In genomic region chr17:28903546-28903841, GRCh38 we compare ENCODE assay signal across 8 cellular contexts. TPM values are rescaled to one million over a fixed set of nuclear protein-coding genes. Genes with fewer than 3 reads are reported as not detected.
DNase-seq lines count a peak whose midpoint lies in the region; ATAC-seq, FAIRE-seq and TF ChIP-seq lines count a peak whose summit lies in the region.
"Not testable (repeated sequence)": the region's sequence is repeated elsewhere in the genome, so short reads cannot be mapped to it uniquely, and the experiment has no call there.

No MANE protein-coding gene starts in this region.

- not testable (repeated sequence) for BruUV-seq in HepG2 (replicated peaks; lab: Mats Ljungman, UMichigan)

- in situ Hi-C loops in HepG2 (cut with HindIII; ENCODE audit: extremely low pct_ligation_motif_present, low pct_unique_long_range_greater_than_20kb) = not testable (repeated sequence)

- peak overlapping the region; percentile 18; the same call in 1 of the 2 replicates for H3K9ac ChIP-seq in Karpas-422 (ENCODE audit: low read length)
- H3K9ac ChIP-seq in HepG2 (ENCODE audit: insufficient read depth, low read depth, low read length) = not testable (repeated sequence)

- CTCF ChIA-PET in CD4-positive, alpha-beta memory T cell (lab: Charles Lee; ENCODE audit: partially characterized antibody) = interaction anchor here (0.5 to 4.6 kb wide), 19 partner anchors 9 to 176 kb away, joined by 3 to 48 read pairs (median 4); partner anchors contain the start of genes NEK8, PHF12 and TLCD1
- CTCF ChIA-PET in HepG2 (lab: Yijun Ruan, JAX; ENCODE audit: low intra/inter-chr PET ratio, low total read pairs) = interaction anchor here (1.0 to 3.6 kb wide), 6 partner anchors 9 to 153 kb away, joined by 4 to 36 read pairs (median 5); no protein-coding TSS in a partner anchor

- H3K79me2 ChIP-seq in Karpas-422 (ENCODE audit: low read length) = peaks cover 24% of the 10 kb centered on the region
- not testable (repeated sequence) for H3K79me2 ChIP-seq in HepG2 (ENCODE audit: insufficient read depth, low read length)

- POLR2A ChIA-PET in CD4-positive, alpha-beta memory T cell (lab: Charles Lee; ENCODE audit: partially characterized antibody) = interaction anchor here (0.5 to 9.9 kb wide), 10 partner anchors 9 to 183 kb away, joined by 3 to 193 read pairs (median 8); partner anchors contain the start of genes ERAL1, NEK8, PHF12 and RPL23A
- POLR2A ChIA-PET in HepG2 (lab: Yijun Ruan, JAX) = not testable (repeated sequence)

- H3K4me2 ChIP-seq in Karpas-422 (ENCODE audit: low read depth, low read length, poor library complexity, severe bottlenecking) (peak overlapping the region; percentile 45), HepG2 (ENCODE audit: low read depth, low read length) (peak overlapping the region; percentile 64)

- 93% methylated on average over 5 of the region's 5 CpGs for WGBS in HepG2 (ENCODE audit: low lambda C conversion rate)
- 56% methylated on average over 5 of the region's 5 CpGs for WGBS in suprapubic skin

- TF ChIP-seq RAD21 in HepG2 (CRISPR knock-in tag; IDR thresholded peaks at IDR 0.05) = not testable (repeated sequence)

- peaks cover 28 to 45% (median 35%) of the 10 kb centered on the region in 4 donors for H3K4me1 Mint-ChIP-seq in CD4-positive, alpha-beta memory T cell
- H3K4me1 Mint-ChIP-seq in T-helper 2 cell treated with Interferon-gamma antibody and Interleukin-4, amounts not matched to agents 5 μg/mL and 100 μg/mL, for 36 hours (ENCODE audit: low read depth) = peaks cover 33% of the 10 kb centered on the region
- peaks cover 28% of the 10 kb centered on the region for H3K4me1 Mint-ChIP-seq in activated T-helper 2 cell treated with anti-CD3 and anti-CD28 coated beads, Interferon-gamma antibody, Interleukin-2, Interleukin-4, amounts not matched to agents 10 μg/mL and 5 μg/mL and 100 μg/mL, durations not matched to agents 14 hours and 24 hours and 36 hours (ENCODE audit: low read depth)
- H3K4me1 Mint-ChIP-seq in central memory CD8-positive, alpha-beta T cell = peaks cover 29% of the 10 kb centered on the region

- not testable (repeated sequence) for H3K4me3 ChIP-seq in CD4-positive, alpha-beta memory T cell (ENCODE audit: low read length in 2 of 2)
- H3K4me3 ChIP-seq in Karpas-422 (ENCODE audit: low read length) (peak overlapping the region; percentile 51; the same call in 1 of the 2 replicates), HepG2 (replicated peaks in 1 of 3; ENCODE audit: insufficient read depth in 1 of 3, low read depth in 2 of 3, low read length in 3 of 3) (peak overlapping the region in 1 of 3 experiments; percentile 89; a peak in 1 of 6 replicates), neutrophil (ENCODE audit: low read depth in 1 of 2, low read length in 1 of 2) (peak overlapping the region in 1 of 2 experiments; percentile 84), suprapubic skin (peak overlapping the region; percentile 86)

- not testable (repeated sequence) for TF ChIP-seq EP300 in HepG2 (IDR thresholded peaks at IDR 0.05; ENCODE audit: low read depth in 2 of 2, low read length in 2 of 2); HepG2 (CRISPR knock-in tag; IDR thresholded peaks at IDR 0.05; ENCODE audit: borderline replicate concordance); suprapubic skin (IDR thresholded peaks at IDR 0.05)

- H3K9me3 Mint-ChIP-seq in CD4-positive, alpha-beta memory T cell; T-helper 2 cell treated with Interferon-gamma antibody and Interleukin-4, amounts not matched to agents 5 μg/mL and 100 μg/mL, for 36 hours; activated T-helper 2 cell treated with anti-CD3 and anti-CD28 coated beads, Interferon-gamma antibody, Interleukin-2, Interleukin-4, amounts not matched to agents 10 μg/mL and 5 μg/mL and 100 μg/mL, durations not matched to agents 14 hours and 24 hours and 36 hours; central memory CD8-positive, alpha-beta T cell: not testable (repeated sequence)

- not testable (repeated sequence) for H3K27me3 Mint-ChIP-seq in CD4-positive, alpha-beta memory T cell; T-helper 2 cell treated with Interferon-gamma antibody and Interleukin-4, amounts not matched to agents 5 μg/mL and 100 μg/mL, for 36 hours (ENCODE audit: low read depth); activated T-helper 2 cell treated with anti-CD3 and anti-CD28 coated beads, Interferon-gamma antibody, Interleukin-2, Interleukin-4, amounts not matched to agents 10 μg/mL and 5 μg/mL and 100 μg/mL, durations not matched to agents 14 hours and 24 hours and 36 hours (ENCODE audit: low read depth); central memory CD8-positive, alpha-beta T cell

- TF ChIP-seq POLR2A in HepG2 (IDR thresholded peaks at IDR 0.05; ENCODE audit: insufficient read depth in 1 of 2, low read depth in 2 of 2, low read length in 2 of 2); suprapubic skin (IDR thresholded peaks at IDR 0.05): not testable (repeated sequence)

- H3K9me3 ChIP-seq in CD4-positive, alpha-beta memory T cell (ENCODE audit: control insufficient read depth in 1 of 2, low read length in 2 of 2); Karpas-422 (ENCODE audit: low read length); HepG2 (ENCODE audit: low read length); neutrophil; suprapubic skin: not testable (repeated sequence)

- intact Hi-C loops in CD4-positive, alpha-beta memory T cell (cut with micrococcal nuclease) = loop anchor here (1.0 kb wide), 8 partner anchors 13 to 175 kb away; partner anchors contain the start of genes FAM222B and NEK8
- intact Hi-C loops in activated T-helper 2 cell treated with anti-CD3 and anti-CD28 coated beads, Interferon-gamma antibody, Interleukin-2, Interleukin-4, amounts not matched to agents 10 μg/mL and 5 μg/mL and 100 μg/mL, durations not matched to agents 14 hours and 24 hours and 36 hours (cut with micrococcal nuclease) = loop anchor here (2.0 kb wide), 6 partner anchors 23 to 177 kb away; partner anchors contain the start of genes ERAL1 and TLCD1
- intact Hi-C loops in HepG2 (cut with micrococcal nuclease; ENCODE audit: unreplicated experiment) = loop anchor here (2.0 kb wide), 1 partner anchor 13 kb away; no protein-coding TSS in a partner anchor

- H3K36me3 Mint-ChIP-seq in CD4-positive, alpha-beta memory T cell = peaks cover 22 to 45% of the 10 kb centered on the region in 2 donors
- peaks cover 44% of the 10 kb centered on the region for H3K36me3 Mint-ChIP-seq in T-helper 2 cell treated with Interferon-gamma antibody and Interleukin-4, amounts not matched to agents 5 μg/mL and 100 μg/mL, for 36 hours (ENCODE audit: low read depth)
- H3K36me3 Mint-ChIP-seq in activated T-helper 2 cell treated with anti-CD3 and anti-CD28 coated beads, Interferon-gamma antibody, Interleukin-2, Interleukin-4, amounts not matched to agents 10 μg/mL and 5 μg/mL and 100 μg/mL, durations not matched to agents 14 hours and 24 hours and 36 hours (ENCODE audit: low read depth) = peaks cover 54% of the 10 kb centered on the region
- peaks cover 27% of the 10 kb centered on the region for H3K36me3 Mint-ChIP-seq in central memory CD8-positive, alpha-beta T cell (ENCODE audit: insufficient read depth)

- peaks cover 27% of the 10 kb centered on the region for H3K36me3 ChIP-seq in CD4-positive, alpha-beta memory T cell (ENCODE audit: insufficient read depth, low read length)
- not testable (repeated sequence) for H3K36me3 ChIP-seq in Karpas-422 (ENCODE audit: insufficient read depth, low read length)
- peaks cover 6 to 32% of the 10 kb centered on the region in 2 experiments; a peak in 3 of 5 replicates for H3K36me3 ChIP-seq in HepG2 (replicated peaks in 1 of 2; ENCODE audit: control insufficient read depth in 1 of 2, insufficient read depth in 2 of 2, low read length in 2 of 2)
- peaks cover 50% of the 10 kb centered on the region for H3K36me3 ChIP-seq in neutrophil
- peaks cover 26% of the 10 kb centered on the region for H3K36me3 ChIP-seq in suprapubic skin

- not testable (repeated sequence) for H2AFZ ChIP-seq in Karpas-422 (ENCODE audit: low read length); HepG2 (ENCODE audit: low read length)

- not testable (repeated sequence) for ATAC-seq in central memory CD8-positive, alpha-beta T cell (replicated peaks; ENCODE audit: extremely low read depth, poor library complexity, severe bottlenecking); HepG2

- not testable (repeated sequence) for H3K27me3 ChIP-seq in CD4-positive, alpha-beta memory T cell (ENCODE audit: insufficient read depth, low read length); Karpas-422 (ENCODE audit: low read length); HepG2 (ENCODE audit: control insufficient read depth in 1 of 2, insufficient read depth in 2 of 2, low read length in 2 of 2); neutrophil; suprapubic skin

- not testable (repeated sequence) for H3K9me2 ChIP-seq in Karpas-422 (replicated peaks; ENCODE audit: insufficient read depth, low read length)

- peak overlapping the region; percentile 63 to 89 (median 71) for H3K4me3 Mint-ChIP-seq in CD4-positive, alpha-beta memory T cell
- H3K4me3 Mint-ChIP-seq in T-helper 2 cell treated with Interferon-gamma antibody and Interleukin-4, amounts not matched to agents 5 μg/mL and 100 μg/mL, for 36 hours = peak overlapping the region; percentile 42
- peak overlapping the region; percentile 66 for H3K4me3 Mint-ChIP-seq in activated T-helper 2 cell treated with anti-CD3 and anti-CD28 coated beads, Interferon-gamma antibody, Interleukin-2, Interleukin-4, amounts not matched to agents 10 μg/mL and 5 μg/mL and 100 μg/mL, durations not matched to agents 14 hours and 24 hours and 36 hours (ENCODE audit: low read depth)
- peak overlapping the region; percentile 84 for H3K4me3 Mint-ChIP-seq in central memory CD8-positive, alpha-beta T cell

- peaks cover 30% of the 10 kb centered on the region for H3K4me1 ChIP-seq in CD4-positive, alpha-beta memory T cell (ENCODE audit: insufficient read depth, low read length)
- H3K4me1 ChIP-seq in Karpas-422 (ENCODE audit: low read length) (peaks cover 23% of the 10 kb centered on the region), HepG2 (ENCODE audit: insufficient read depth, low read length) (peaks cover 39% of the 10 kb centered on the region), neutrophil (ENCODE audit: control insufficient read depth in 1 of 2, insufficient read depth in 1 of 2, low read depth in 1 of 2, low read length in 1 of 2) (peaks cover 40 to 41% of the 10 kb centered on the region in 2 experiments), suprapubic skin (peaks cover 59% of the 10 kb centered on the region)

- DNase-seq in CD4-positive, alpha-beta memory T cell; Karpas-422; T-helper 2 cell treated with Interferon-gamma antibody and Interleukin-4, amounts not matched to agents 5 μg/mL and 100 μg/mL, for 36 hours (ENCODE audit: low spot score); activated T-helper 2 cell treated with anti-CD3 and anti-CD28 coated beads, Interferon-gamma antibody, Interleukin-2, Interleukin-4, amounts not matched to agents 10 μg/mL and 5 μg/mL and 100 μg/mL, durations not matched to agents 14 hours and 24 hours and 36 hours (ENCODE audit: low spot score); central memory CD8-positive, alpha-beta T cell (ENCODE audit: low spot score in 2 of 2); HepG2 (ENCODE audit: low spot score); suprapubic skin (ENCODE audit: low spot score in 2 of 2): not testable (repeated sequence)

- H3K27ac ChIP-seq in CD4-positive, alpha-beta memory T cell (ENCODE audit: low read depth, low read length) = peak overlapping the region; percentile 21
- not testable (repeated sequence) for H3K27ac ChIP-seq in Karpas-422 (ENCODE audit: low read length); HepG2 (ENCODE audit: extremely low read length, insufficient read depth, low read length)
- H3K27ac ChIP-seq in neutrophil (peak overlapping the region; percentile 94), suprapubic skin (peak overlapping the region; percentile 89)

- peak overlapping the region; percentile 85 to 92 (median 88) for H3K27ac Mint-ChIP-seq in CD4-positive, alpha-beta memory T cell
- H3K27ac Mint-ChIP-seq in T-helper 2 cell treated with Interferon-gamma antibody and Interleukin-4, amounts not matched to agents 5 μg/mL and 100 μg/mL, for 36 hours = peak overlapping the region; percentile 63
- H3K27ac Mint-ChIP-seq in activated T-helper 2 cell treated with anti-CD3 and anti-CD28 coated beads, Interferon-gamma antibody, Interleukin-2, Interleukin-4, amounts not matched to agents 10 μg/mL and 5 μg/mL and 100 μg/mL, durations not matched to agents 14 hours and 24 hours and 36 hours = peak overlapping the region; percentile 68
- not testable (repeated sequence) for H3K27ac Mint-ChIP-seq in central memory CD8-positive, alpha-beta T cell (ENCODE audit: low read depth)

- H4K20me1 ChIP-seq in Karpas-422 (ENCODE audit: insufficient read depth, low read depth, low read length); HepG2 (ENCODE audit: insufficient read depth, low read length): not testable (repeated sequence)

- not testable (repeated sequence) for TF ChIP-seq CTCF in HepG2 (CRISPR knock-in tag; IDR thresholded peaks at IDR 0.05); neutrophil (IDR thresholded peaks at IDR 0.05); suprapubic skin (IDR thresholded peaks at IDR 0.05)

- not testable (repeated sequence) for FAIRE-seq in HepG2 (lab: Jason Lieb, UNC)

RNA-seq across cellular contexts. Expression of gene DHRS13, which starts 0.6 kb away (rescaled TPM):
- total RNA-seq in CD4-positive, alpha-beta memory T cell = 10 to 100 TPM; 44.6 to 49.6 TPM
- polyA plus RNA-seq in CD4-positive, alpha-beta memory T cell = 10 to 100 TPM; 15.1 to 19.6 TPM
- 12.9 and 26.5 TPM in 2 replicates for total RNA-seq in Karpas-422 (2014; rRNA removed; shearing (Covaris generic); ENCODE audit: low replicate concordance)
- total RNA-seq in activated T-helper 2 cell treated with anti-CD3 and anti-CD28 coated beads, Interferon-gamma antibody, Interleukin-2, Interleukin-4, amounts not matched to agents 10 μg/mL and 5 μg/mL and 100 μg/mL, durations not matched to agents 14 hours and 24 hours and 36 hours = 30.6 and 32.9 TPM in 2 replicates
- total RNA-seq in HepG2 (2016; rRNA removed; fragmentation: Illumina TruSeq; extraction: Trizol) (7.6 and 12.6 TPM in 2 replicates), suprapubic skin (10 to 100 TPM; 15.1 to 26.8 (median 20.2) TPM)
- 3.8 and 4.4 TPM in 2 replicates for total RNA-seq in HepG2 (2016; cell fraction: cytosol; rRNA removed; fragmentation: Illumina TruSeq; extraction: Trizol; ENCODE audit: low read depth)
- total RNA-seq in HepG2 (2016; cell fraction: insoluble cytoplasmic fraction; rRNA removed; fragmentation: Illumina TruSeq; extraction: Trizol) = 6.5 and 14.0 TPM in 2 replicates
- 8.0 and 9.3 TPM in 2 replicates for total RNA-seq in HepG2 (2016; cell fraction: membrane; rRNA removed; fragmentation: Illumina TruSeq; extraction: Trizol)
- total RNA-seq in HepG2 (2016; cell fraction: nucleus; rRNA removed; fragmentation: Illumina TruSeq; extraction: Trizol) = 9.7 and 11.6 TPM in 2 replicates
- 11.8 and 14.9 TPM in 2 replicates for polyA plus RNA-seq in HepG2 (2011; rRNA removed)
- 17.3 and 17.4 TPM in 2 replicates for polyA plus RNA-seq in HepG2 (2011; cell fraction: cytosol; rRNA removed)
- 8.7 and 11.2 TPM in 2 replicates for polyA plus RNA-seq in HepG2 (2011; cell fraction: nucleus; rRNA removed)
- 3.6 and 6.3 TPM in 2 replicates for polyA plus RNA-seq in HepG2 (2012)
- 4.0 and 5.3 TPM in 2 replicates for polyA plus RNA-seq in HepG2 (2016; cell fraction: cytosol; fragmentation: Illumina TruSeq; extraction: Trizol; ENCODE audit: low read depth)
- 8.0 and 9.0 TPM in 2 replicates for polyA plus RNA-seq in HepG2 (2016; cell fraction: insoluble cytoplasmic fraction; fragmentation: Illumina TruSeq; extraction: Trizol; ENCODE audit: low read depth)
- 7.0 and 7.5 TPM in 2 replicates for polyA plus RNA-seq in HepG2 (2016; cell fraction: membrane; fragmentation: Illumina TruSeq; extraction: Trizol; ENCODE audit: low read depth)
- polyA plus RNA-seq in HepG2 (2016; cell fraction: nucleus; fragmentation: Illumina TruSeq; extraction: Trizol; ENCODE audit: insufficient read depth, low read depth) = 20.2 and 21.1 TPM in 2 replicates
- polyA minus RNA-seq in HepG2 (2011; rRNA and poly(A)+ RNA removed; ENCODE audit: low replicate concordance) = 15.0 and 24.2 TPM in 2 replicates
- 5.9 and 8.7 TPM in 2 replicates for polyA minus RNA-seq in HepG2 (2011; cell fraction: cytosol; rRNA and poly(A)+ RNA removed)
- polyA minus RNA-seq in HepG2 (2011; cell fraction: nucleus; rRNA and poly(A)+ RNA removed) = 5.2 and 7.8 TPM in 2 replicates

RNA-seq across cellular contexts. Expression of gene FLOT2, which starts 6.0 kb away (rescaled TPM):
- total RNA-seq in CD4-positive, alpha-beta memory T cell = 100 to 1,000 TPM; 216 to 224 TPM
- 100 to 1,000 TPM; 284 to 288 TPM for polyA plus RNA-seq in CD4-positive, alpha-beta memory T cell
- 35.8 and 57.8 TPM in 2 replicates for total RNA-seq in Karpas-422 (2014; rRNA removed; shearing (Covaris generic); ENCODE audit: low replicate concordance)
- total RNA-seq in activated T-helper 2 cell treated with anti-CD3 and anti-CD28 coated beads, Interferon-gamma antibody, Interleukin-2, Interleukin-4, amounts not matched to agents 10 μg/mL and 5 μg/mL and 100 μg/mL, durations not matched to agents 14 hours and 24 hours and 36 hours = 136 and 143 TPM in 2 replicates
- 54.3 and 60.7 TPM in 2 replicates for total RNA-seq in HepG2 (2016; rRNA removed; fragmentation: Illumina TruSeq; extraction: Trizol)
- 21.0 and 27.1 TPM in 2 replicates for total RNA-seq in HepG2 (2016; cell fraction: cytosol; rRNA removed; fragmentation: Illumina TruSeq; extraction: Trizol; ENCODE audit: low read depth)
- total RNA-seq in HepG2 (2016; cell fraction: insoluble cytoplasmic fraction; rRNA removed; fragmentation: Illumina TruSeq; extraction: Trizol) = 53.0 and 55.0 TPM in 2 replicates
- total RNA-seq in HepG2 (2016; cell fraction: membrane; rRNA removed; fragmentation: Illumina TruSeq; extraction: Trizol) = 55.4 and 58.7 TPM in 2 replicates
- 31.5 and 32.6 TPM in 2 replicates for total RNA-seq in HepG2 (2016; cell fraction: nucleus; rRNA removed; fragmentation: Illumina TruSeq; extraction: Trizol)
- polyA plus RNA-seq in HepG2 (2011; rRNA removed) = 54.5 and 60.6 TPM in 2 replicates
- polyA plus RNA-seq in HepG2 (2011; cell fraction: cytosol; rRNA removed) = 66.4 and 77.9 TPM in 2 replicates
- polyA plus RNA-seq in HepG2 (2011; cell fraction: nucleus; rRNA removed) = 62.5 and 67.8 TPM in 2 replicates
- polyA plus RNA-seq in HepG2 (2012) = 42.3 and 50.0 TPM in 2 replicates
- 27.5 and 28.8 TPM in 2 replicates for polyA plus RNA-seq in HepG2 (2016; cell fraction: cytosol; fragmentation: Illumina TruSeq; extraction: Trizol; ENCODE audit: low read depth)
- 48.1 and 64.0 TPM in 2 replicates for polyA plus RNA-seq in HepG2 (2016; cell fraction: insoluble cytoplasmic fraction; fragmentation: Illumina TruSeq; extraction: Trizol; ENCODE audit: low read depth)
- polyA plus RNA-seq in HepG2 (2016; cell fraction: membrane; fragmentation: Illumina TruSeq; extraction: Trizol; ENCODE audit: low read depth) = 49.0 and 54.8 TPM in 2 replicates
- polyA plus RNA-seq in HepG2 (2016; cell fraction: nucleus; fragmentation: Illumina TruSeq; extraction: Trizol; ENCODE audit: insufficient read depth, low read depth) = 64.4 and 67.0 TPM in 2 replicates
- polyA minus RNA-seq in HepG2 (2011; rRNA and poly(A)+ RNA removed; ENCODE audit: low replicate concordance) = 124 and 166 TPM in 2 replicates
- polyA minus RNA-seq in HepG2 (2011; cell fraction: cytosol; rRNA and poly(A)+ RNA removed) = 35.9 and 59.2 TPM in 2 replicates
- polyA minus RNA-seq in HepG2 (2011; cell fraction: nucleus; rRNA and poly(A)+ RNA removed) = 14.0 and 19.0 TPM in 2 replicates
- total RNA-seq in suprapubic skin = 10 to 100 TPM; 41.7 to 57.5 (median 52.3) TPM

RNA-seq across cellular contexts. Expression of gene PHF12, which starts 47.8 kb away (rescaled TPM):
- 100 to 1,000 TPM; 125 to 135 TPM for total RNA-seq in CD4-positive, alpha-beta memory T cell
- 10 to 100 TPM in 1 of 2 donors, 1 to 10 TPM in 1; 5.0 to 12.7 TPM for polyA plus RNA-seq in CD4-positive, alpha-beta memory T cell
- total RNA-seq in Karpas-422 (2014; rRNA removed; shearing (Covaris generic); ENCODE audit: low replicate concordance) = 38.3 and 44.6 TPM in 2 replicates
- 59.5 and 62.1 TPM in 2 replicates for total RNA-seq in activated T-helper 2 cell treated with anti-CD3 and anti-CD28 coated beads, Interferon-gamma antibody, Interleukin-2, Interleukin-4, amounts not matched to agents 10 μg/mL and 5 μg/mL and 100 μg/mL, durations not matched to agents 14 hours and 24 hours and 36 hours
- total RNA-seq in HepG2 (2016; rRNA removed; fragmentation: Illumina TruSeq; extraction: Trizol) (9.8 and 10.0 TPM in 2 replicates), suprapubic skin (10 to 100 TPM; 24.4 to 80.9 (median 35.4) TPM)
- total RNA-seq in HepG2 (2016; cell fraction: cytosol; rRNA removed; fragmentation: Illumina TruSeq; extraction: Trizol; ENCODE audit: low read depth) = 38.8 and 40.7 TPM in 2 replicates
- total RNA-seq in HepG2 (2016; cell fraction: insoluble cytoplasmic fraction; rRNA removed; fragmentation: Illumina TruSeq; extraction: Trizol) = 6.6 and 12.3 TPM in 2 replicates
- 20.1 and 21.2 TPM in 2 replicates for total RNA-seq in HepG2 (2016; cell fraction: membrane; rRNA removed; fragmentation: Illumina TruSeq; extraction: Trizol)
- 11.6 and 13.5 TPM in 2 replicates for total RNA-seq in HepG2 (2016; cell fraction: nucleus; rRNA removed; fragmentation: Illumina TruSeq; extraction: Trizol)
- polyA plus RNA-seq in HepG2 (2011; rRNA removed) = 17.1 and 23.9 TPM in 2 replicates
- polyA plus RNA-seq in HepG2 (2011; cell fraction: cytosol; rRNA removed) = 9.0 and 10.2 TPM in 2 replicates
- polyA plus RNA-seq in HepG2 (2011; cell fraction: nucleus; rRNA removed) = 40.3 and 44.7 TPM in 2 replicates
- 12.4 and 17.6 TPM in 2 replicates for polyA plus RNA-seq in HepG2 (2012)
- polyA plus RNA-seq in HepG2 (2016; cell fraction: cytosol; fragmentation: Illumina TruSeq; extraction: Trizol; ENCODE audit: low read depth) = 2.7 and 2.8 TPM in 2 replicates
- polyA plus RNA-seq in HepG2 (2016; cell fraction: insoluble cytoplasmic fraction; fragmentation: Illumina TruSeq; extraction: Trizol; ENCODE audit: low read depth) = 11.3 and 15.3 TPM in 2 replicates
- 9.9 and 10.4 TPM in 2 replicates for polyA plus RNA-seq in HepG2 (2016; cell fraction: membrane; fragmentation: Illumina TruSeq; extraction: Trizol; ENCODE audit: low read depth)
- polyA plus RNA-seq in HepG2 (2016; cell fraction: nucleus; fragmentation: Illumina TruSeq; extraction: Trizol; ENCODE audit: insufficient read depth, low read depth) = 39.1 and 44.1 TPM in 2 replicates
- polyA minus RNA-seq in HepG2 (2011; rRNA and poly(A)+ RNA removed; ENCODE audit: low replicate concordance) = 32.1 and 43.1 TPM in 2 replicates
- polyA minus RNA-seq in HepG2 (2011; cell fraction: cytosol; rRNA and poly(A)+ RNA removed) = 13.8 and 18.0 TPM in 2 replicates
- polyA minus RNA-seq in HepG2 (2011; cell fraction: nucleus; rRNA and poly(A)+ RNA removed) = 23.6 and 28.2 TPM in 2 replicates

RNA-seq across cellular contexts. Expression of gene ERAL1, which starts 48.7 kb away (rescaled TPM):
- 10 to 100 TPM; 23.5 to 24.3 TPM for total RNA-seq in CD4-positive, alpha-beta memory T cell
- 10 to 100 TPM; 41.1 to 41.7 TPM for polyA plus RNA-seq in CD4-positive, alpha-beta memory T cell
- 19.5 and 46.2 TPM in 2 replicates for total RNA-seq in Karpas-422 (2014; rRNA removed; shearing (Covaris generic); ENCODE audit: low replicate concordance)
- 54.5 and 60.4 TPM in 2 replicates for total RNA-seq in activated T-helper 2 cell treated with anti-CD3 and anti-CD28 coated beads, Interferon-gamma antibody, Interleukin-2, Interleukin-4, amounts not matched to agents 10 μg/mL and 5 μg/mL and 100 μg/mL, durations not matched to agents 14 hours and 24 hours and 36 hours
- total RNA-seq in HepG2 (2016; rRNA removed; fragmentation: Illumina TruSeq; extraction: Trizol) (46.9 and 50.7 TPM in 2 replicates), suprapubic skin (10 to 100 TPM; 42.2 to 61.4 (median 45.0) TPM)
- 8.5 and 10.0 TPM in 2 replicates for total RNA-seq in HepG2 (2016; cell fraction: cytosol; rRNA removed; fragmentation: Illumina TruSeq; extraction: Trizol; ENCODE audit: low read depth)
- total RNA-seq in HepG2 (2016; cell fraction: insoluble cytoplasmic fraction; rRNA removed; fragmentation: Illumina TruSeq; extraction: Trizol) = 48.8 and 50.6 TPM in 2 replicates
- 17.1 and 19.7 TPM in 2 replicates for total RNA-seq in HepG2 (2016; cell fraction: membrane; rRNA removed; fragmentation: Illumina TruSeq; extraction: Trizol)
- 28.7 and 36.3 TPM in 2 replicates for total RNA-seq in HepG2 (2016; cell fraction: nucleus; rRNA removed; fragmentation: Illumina TruSeq; extraction: Trizol)
- polyA plus RNA-seq in HepG2 (2011; rRNA removed) = 72.2 and 73.5 TPM in 2 replicates
- polyA plus RNA-seq in HepG2 (2011; cell fraction: cytosol; rRNA removed) = 72.3 and 85.9 TPM in 2 replicates
- 55.6 and 60.0 TPM in 2 replicates for polyA plus RNA-seq in HepG2 (2011; cell fraction: nucleus; rRNA removed)
- polyA plus RNA-seq in HepG2 (2012) = 42.4 and 45.1 TPM in 2 replicates
- 13.8 and 14.3 TPM in 2 replicates for polyA plus RNA-seq in HepG2 (2016; cell fraction: cytosol; fragmentation: Illumina TruSeq; extraction: Trizol; ENCODE audit: low read depth)
- 78.5 and 84.9 TPM in 2 replicates for polyA plus RNA-seq in HepG2 (2016; cell fraction: insoluble cytoplasmic fraction; fragmentation: Illumina TruSeq; extraction: Trizol; ENCODE audit: low read depth)
- 24.1 and 26.2 TPM in 2 replicates for polyA plus RNA-seq in HepG2 (2016; cell fraction: membrane; fragmentation: Illumina TruSeq; extraction: Trizol; ENCODE audit: low read depth)
- polyA plus RNA-seq in HepG2 (2016; cell fraction: nucleus; fragmentation: Illumina TruSeq; extraction: Trizol; ENCODE audit: insufficient read depth, low read depth) = 72.4 and 76.9 TPM in 2 replicates
- polyA minus RNA-seq in HepG2 (2011; rRNA and poly(A)+ RNA removed; ENCODE audit: low replicate concordance) = 142 and 176 TPM in 2 replicates
- 44.2 and 52.7 TPM in 2 replicates for polyA minus RNA-seq in HepG2 (2011; cell fraction: cytosol; rRNA and poly(A)+ RNA removed)
- polyA minus RNA-seq in HepG2 (2011; cell fraction: nucleus; rRNA and poly(A)+ RNA removed) = 29.7 and 30.6 TPM in 2 replicates
